In genomic region chr19:3096902-3097326, GRCh38 we compare ENCODE assay signal across 10 cellular contexts. TPM values are rescaled to one million over a fixed set of nuclear protein-coding genes. Genes with fewer than 3 reads are reported as not detected.
A peak's percentile ranks its signal among the peaks of the same experiment; 100 is the strongest.
DNase-seq lines count a peak whose midpoint lies in the region; ATAC-seq and TF ChIP-seq lines count a peak whose summit lies in the region.
"Had no signal": no experiment of that assay in that cellular context is flagged by ENCODE, and none has a peak within 500 bp of the region (broad histone marks: within the 10 kb centered on the region; RNA-seq: fewer than 3 reads in every experiment).

No MANE protein-coding gene starts in this region.

- intact Hi-C loops in thyroid gland (cut with DNase I) = no loop called here

- H3K27me3 ChIP-seq in esophagus (ENCODE audit: control insufficient read depth in 1 of 2, insufficient read depth in 2 of 2, low read length in 2 of 2) = no peaks in the 10 kb centered on the region
- no peaks in the 10 kb centered on the region for H3K27me3 ChIP-seq in thyroid gland
- H3K27me3 ChIP-seq: MG63 had no signal

- H3K36me3 ChIP-seq in esophagus (ENCODE audit: control insufficient read depth in 2 of 2, insufficient read depth in 2 of 2, low read length in 1 of 2) (peaks cover 0 to 2% of the 10 kb centered on the region in 2 donors), thyroid gland (no peaks in the 10 kb centered on the region)
- H3K36me3 ChIP-seq: MG63 had no signal

- H3K4me3 Mint-ChIP-seq in nephron = peak overlapping the region in 2 of 3 experiments; percentile 85 to 88

- no peaks in the 10 kb centered on the region for H3K27me3 Mint-ChIP-seq in nephron (ENCODE audit: low read depth)

- 29 to 37% methylated on average over 8 to 11 of the region's 11 CpGs for WGBS in esophagus, 2 donors
- WGBS in thyroid gland, 2 donors = 61 to 74% methylated on average over 3 to 5 of the region's 11 CpGs

- no peak for TF ChIP-seq CTCF in LNCaP clone FGC (IDR thresholded peaks at IDR 0.05; ENCODE audit: control insufficient read depth, extremely low read depth, insufficient read depth)
- no peak for TF ChIP-seq CTCF in nephron (IDR thresholded peaks at IDR 0.05; ENCODE audit: unreplicated experiment in 3 of 3)
- no peak for TF ChIP-seq CTCF in thyroid gland (IDR thresholded peaks at IDR 0.05)

- no peaks in the 10 kb centered on the region for H3K36me3 Mint-ChIP-seq in nephron (ENCODE audit: low read depth)

- DNase-seq in LNCaP clone FGC (ENCODE audit: low read depth) (no peak), thyroid gland (no peak), iPS-NIHi11 (ENCODE audit: low spot score) (no peak), NCI-H1694 (lab: John Stamatoyannopoulos, UW) (no peak)
- DNase-seq: anterior cingulate cortex, MG63 had no signal

- H3K4me3 ChIP-seq in LNCaP clone FGC (ENCODE audit: low read depth, low read length) (peak overlapping the region; percentile 97), esophagus (ENCODE audit: low read depth in 1 of 2, low read length in 2 of 2) (peak overlapping the region; percentile 4 to 26), thyroid gland (replicated peaks in 1 of 3) (no peak overlapping the region)
- H3K4me3 ChIP-seq: GM12878 had no signal

- peaks cover 23 to 43% of the 10 kb centered on the region in 2 donors for H3K4me1 ChIP-seq in esophagus (ENCODE audit: control insufficient read depth in 2 of 2, insufficient read depth in 2 of 2, low read length in 1 of 2)
- H3K4me1 ChIP-seq in thyroid gland = peaks cover 40 to 45% of the 10 kb centered on the region in 2 donors

- no peak for ATAC-seq in HG03520 (IDR thresholded peaks at IDR 0.05; ENCODE audit: unreplicated experiment)
- ATAC-seq: GM12878 had no signal

- no peaks in the 10 kb centered on the region for H3K9me3 Mint-ChIP-seq in nephron

- H3K27ac Mint-ChIP-seq in nephron = no peak overlapping the region

- H3K4me1 Mint-ChIP-seq in nephron = peaks cover 21% of the 10 kb centered on the region

- no peak for TF ChIP-seq POLR2A in thyroid gland (IDR thresholded peaks at IDR 0.05)

- H3K9me3 ChIP-seq in esophagus (ENCODE audit: control insufficient read depth in 2 of 2, insufficient read depth in 1 of 2, low read depth in 1 of 2, low read length in 1 of 2) (no peaks in the 10 kb centered on the region), thyroid gland (no peaks in the 10 kb centered on the region)
- H3K9me3 ChIP-seq: MG63 had no signal

- peak overlapping the region; percentile 14 to 66 for H3K27ac ChIP-seq in esophagus (ENCODE audit: low read depth in 2 of 2, low read length in 1 of 2)
- H3K27ac ChIP-seq in thyroid gland = peak overlapping the region in 2 of 3 donors; percentile 73 to 85

RNA-seq across cellular contexts. Expression of gene GNA11, which starts 2.8 kb away (rescaled TPM):
- 10 to 100 TPM; 18.5 to 20.0 TPM for polyA plus RNA-seq in esophagus
- total RNA-seq in thyroid gland = 10 to 100 TPM; 49.9 to 69.6 (median 63.8) TPM

RNA-seq across cellular contexts. Expression of gene TLE5, which starts 34.6 kb away (rescaled TPM):
- polyA plus RNA-seq in esophagus = 100 to 1,000 TPM; 356 to 578 TPM
- 100 to 1,000 TPM; 398 to 892 (median 498) TPM for total RNA-seq in thyroid gland

RNA-seq across cellular contexts. Expression of gene GNA15, which starts 38.9 kb away (rescaled TPM):
- polyA plus RNA-seq in esophagus = 100 to 1,000 TPM; 118 to 135 TPM
- 1 to 10 TPM in 3 of 4 donors, under 1 TPM in 1; 0.88 to 4.6 (median 2.1) TPM for total RNA-seq in thyroid gland

Comparison
In these comparisons a context has a peak if more than half of its experiments do, and no peak if none do; other contexts are left out.
1. H3K4me3 ChIP-seq: peak in LNCaP clone FGC (single experiment) and esophagus (2 of 2); none in thyroid gland (0 of 3).